ENCODE assay signal across 8 cellular contexts in the genomic region with DNA sequence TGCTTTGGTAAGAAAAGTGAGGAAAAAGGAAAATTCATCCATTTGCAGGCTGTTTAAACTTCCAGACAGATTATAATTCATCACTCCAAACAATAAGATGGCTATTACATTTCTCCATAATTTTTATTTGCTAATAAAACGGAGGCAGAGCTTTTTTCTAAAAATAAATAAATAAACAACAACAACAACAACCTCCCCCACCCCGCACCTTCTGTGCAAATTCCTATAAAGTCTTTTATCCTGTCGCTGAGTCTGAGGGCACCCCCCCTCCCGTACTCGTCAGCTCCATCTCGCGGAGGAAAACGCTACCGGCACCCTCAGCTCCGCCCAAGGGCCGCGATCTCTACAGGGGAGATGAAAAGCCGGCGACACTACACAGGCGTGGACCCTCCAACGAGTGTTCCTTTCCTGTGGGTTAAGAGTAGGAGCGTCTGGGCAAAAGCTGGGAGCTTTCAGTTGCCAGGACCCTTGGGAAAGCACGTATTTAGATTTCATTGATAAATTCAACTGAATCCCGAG. TPM values are rescaled to one million over a fixed set of nuclear protein-coding genes. Genes with fewer than 3 reads are reported as not detected.
DNase-seq lines count a peak whose midpoint lies in the region; ATAC-seq, FAIRE-seq and TF ChIP-seq lines count a peak whose summit lies in the region.

No MANE protein-coding gene starts in this region.

- H3K9me3 ChIP-seq in HepG2 (ENCODE audit: low read length) = no peaks in the 10 kb centered on the region

- H3K36me3 Mint-ChIP-seq in dendritic cell treated with granulocyte-macrophage colony-stimulating factor and Interleukin-4, amounts not matched to agents 40 ng/mL and 50 ng/mL, for 4 days (ENCODE audit: low read depth) = peaks cover 14% of the 10 kb centered on the region

- CTCF ChIA-PET in HepG2 (lab: Yijun Ruan, JAX; ENCODE audit: low intra/inter-chr PET ratio, low total read pairs) = interaction anchor here (1.7 kb wide), 1 partner anchor 137 kb away, joined by 19 read pairs; a partner anchor contains a TSS

- in situ Hi-C loops in HepG2 (cut with HindIII; ENCODE audit: extremely low pct_ligation_motif_present, low pct_unique_long_range_greater_than_20kb) = loop anchor here (10.0 kb wide), 1 partner anchor 141 kb away; a partner anchor contains a TSS

- H4K20me1 ChIP-seq in HepG2 (ENCODE audit: insufficient read depth, low read length) = peaks cover 4% of the 10 kb centered on the region; the same call in 1 of the 2 replicates

- peak overlapping the region; percentile 92 for H3K4me3 ChIP-seq in HepG2 (replicated peaks in 1 of 3; ENCODE audit: insufficient read depth in 1 of 3, low read depth in 2 of 3, low read length in 3 of 3)

- H3K27me3 ChIP-seq in HepG2 (ENCODE audit: control insufficient read depth in 1 of 2, insufficient read depth in 2 of 2, low read length in 2 of 2) = no peaks in the 10 kb centered on the region

- H3K4me1 Mint-ChIP-seq in dendritic cell treated with granulocyte-macrophage colony-stimulating factor and Interleukin-4, amounts not matched to agents 40 ng/mL and 50 ng/mL, for 4 days (ENCODE audit: low read depth) = peaks cover 16% of the 10 kb centered on the region

- TF ChIP-seq RAD21 in HepG2 (CRISPR knock-in tag; IDR thresholded peaks at IDR 0.05) = peak; percentile 60

- TF ChIP-seq EP300 in HepG2 (IDR thresholded peaks at IDR 0.05; ENCODE audit: low read depth in 2 of 2, low read length in 2 of 2) (no peak), HepG2 (CRISPR knock-in tag; IDR thresholded peaks at IDR 0.05; ENCODE audit: borderline replicate concordance) (no peak)

- no peaks in the 10 kb centered on the region for H3K27me3 Mint-ChIP-seq in dendritic cell treated with granulocyte-macrophage colony-stimulating factor and Interleukin-4, amounts not matched to agents 40 ng/mL and 50 ng/mL, for 4 days

- H3K4me2 ChIP-seq in HepG2 (ENCODE audit: low read depth, low read length) = peak overlapping the region; percentile 86

- BruUV-seq in HepG2 (replicated peaks; lab: Mats Ljungman, UMichigan) = no TSS peak

- no peak for FAIRE-seq in HepG2 (lab: Jason Lieb, UNC)

- no peak for TF ChIP-seq POLR2A in HepG2 (IDR thresholded peaks at IDR 0.05; ENCODE audit: insufficient read depth in 1 of 2, low read depth in 2 of 2, low read length in 2 of 2)

- peaks cover 25% of the 10 kb centered on the region for H3K4me1 ChIP-seq in HepG2 (ENCODE audit: insufficient read depth, low read length)

- ATAC-seq in GM19351 (IDR thresholded peaks at IDR 0.05; ENCODE audit: unreplicated experiment) = peak; percentile 53
- ATAC-seq in HG03521 (IDR thresholded peaks at IDR 0.05; ENCODE audit: unreplicated experiment) = peak; percentile 39
- peak; percentile 85 for ATAC-seq in HepG2

- H3K9ac ChIP-seq in HepG2 (ENCODE audit: insufficient read depth, low read depth, low read length) = peak overlapping the region; percentile 50; the same call in 1 of the 2 replicates

- H3K27ac Mint-ChIP-seq in dendritic cell treated with granulocyte-macrophage colony-stimulating factor and Interleukin-4, amounts not matched to agents 40 ng/mL and 50 ng/mL, for 4 days = peak overlapping the region; percentile 99

- peak; percentile 88 for TF ChIP-seq CTCF in HepG2 (CRISPR knock-in tag; IDR thresholded peaks at IDR 0.05)

- no peaks in the 10 kb centered on the region for H3K36me3 ChIP-seq in HepG2 (replicated peaks in 1 of 2; ENCODE audit: control insufficient read depth in 1 of 2, insufficient read depth in 2 of 2, low read length in 2 of 2)

- H2AFZ ChIP-seq in HepG2 (ENCODE audit: low read length) = peak overlapping the region; percentile 89

- POLR2A ChIA-PET in HepG2 (lab: Yijun Ruan, JAX) = interaction anchor here (0.9 to 1.4 kb wide), 3 partner anchors 137 to 230 kb away, joined by 4 to 8 read pairs (median 6); a partner anchor contains a TSS

- no peaks in the 10 kb centered on the region for H3K9me3 Mint-ChIP-seq in dendritic cell treated with granulocyte-macrophage colony-stimulating factor and Interleukin-4, amounts not matched to agents 40 ng/mL and 50 ng/mL, for 4 days

- WGBS in HepG2 (ENCODE audit: low lambda C conversion rate) = under 1% methylated on average over 16 of the region's 19 CpGs

- peak overlapping the region; percentile 47 for H3K27ac ChIP-seq in HepG2 (ENCODE audit: extremely low read length, insufficient read depth, low read length)

- intact Hi-C loops in dendritic cell treated with granulocyte-macrophage colony-stimulating factor and Interleukin-4, amounts not matched to agents 40 ng/mL and 50 ng/mL, for 4 days (cut with micrococcal nuclease) = loop anchor here (1.0 to 5.0 kb wide), 4 partner anchors 11 to 572 kb away; a partner anchor contains a TSS
- intact Hi-C loops in HepG2 (cut with micrococcal nuclease; ENCODE audit: unreplicated experiment) = loop anchor here (1.0 to 10.0 kb wide), 3 partner anchors 137 to 571 kb away; a partner anchor contains a TSS

- peaks cover 30% of the 10 kb centered on the region for H3K79me2 ChIP-seq in HepG2 (ENCODE audit: insufficient read depth, low read length)

- DNase-seq in AG20443 (ENCODE audit: low spot score) = peak; percentile 90
- DNase-seq in NCI-H748 (lab: John Stamatoyannopoulos, UW; ENCODE audit: unreplicated experiment) = peak; percentile 87
- peak; percentile 78 to 82 for DNase-seq in activated CD4-positive, alpha-beta T cell treated with anti-CD3 and anti-CD28 coated beads, Interleukin-2, amount 50 U/mL, for 4 hours
- DNase-seq in HepG2 (ENCODE audit: low spot score) = peak; percentile 67
- peak; percentile 84 for DNase-seq in stimulated activated CD4-positive, alpha-beta T cell treated with anti-CD3 and anti-CD28 coated beads, Interleukin-4, amount 100 ng/mL, for 1 hour

- H3K4me3 Mint-ChIP-seq in dendritic cell treated with granulocyte-macrophage colony-stimulating factor and Interleukin-4, amounts not matched to agents 40 ng/mL and 50 ng/mL, for 4 days = peak overlapping the region; percentile 86

TF ChIP-seq in HepG2, 621 proteins besides CTCF, POLR2A, EP300 and RAD21 (continues in another document):
- TF ChIP-seq ATF7 (IDR thresholded peaks at IDR 0.05) (no peak), ATF7 (CRISPR knock-in tag; IDR thresholded peaks at IDR 0.05) (no peak), HNRNPH1 (optimal IDR thresholded peaks at IDR 0.05; ENCODE audit: low read depth, low read length) (no peak), AGO1 (IDR thresholded peaks at IDR 0.05; ENCODE audit: low read depth, low read length, poor library complexity, severe bottlenecking) (no peak), ZFX (CRISPR knock-in tag; IDR thresholded peaks at IDR 0.05; ENCODE audit: low read depth) (peak; percentile 17; the same call in 1 of the 2 replicates), ZNF775 (CRISPR knock-in tag; IDR thresholded peaks at IDR 0.05; ENCODE audit: borderline replicate concordance) (no peak), ZNF3 (CRISPR knock-in tag; IDR thresholded peaks at IDR 0.05) (no peak), DNMT3B (CRISPR knock-in tag; conservative IDR thresholded peaks at IDR 0.05) (no peak), KDM2A (CRISPR knock-in tag; IDR thresholded peaks at IDR 0.05; ENCODE audit: borderline replicate concordance, low read depth) (peak; percentile 58), SIN3A (IDR thresholded peaks at IDR 0.05; ENCODE audit: borderline replicate concordance, low read depth, low read length) (0 out of 2 replicates have a peak, but pooled peaks have one; percentile 31)
- TF ChIP-seq, protein P1, sequence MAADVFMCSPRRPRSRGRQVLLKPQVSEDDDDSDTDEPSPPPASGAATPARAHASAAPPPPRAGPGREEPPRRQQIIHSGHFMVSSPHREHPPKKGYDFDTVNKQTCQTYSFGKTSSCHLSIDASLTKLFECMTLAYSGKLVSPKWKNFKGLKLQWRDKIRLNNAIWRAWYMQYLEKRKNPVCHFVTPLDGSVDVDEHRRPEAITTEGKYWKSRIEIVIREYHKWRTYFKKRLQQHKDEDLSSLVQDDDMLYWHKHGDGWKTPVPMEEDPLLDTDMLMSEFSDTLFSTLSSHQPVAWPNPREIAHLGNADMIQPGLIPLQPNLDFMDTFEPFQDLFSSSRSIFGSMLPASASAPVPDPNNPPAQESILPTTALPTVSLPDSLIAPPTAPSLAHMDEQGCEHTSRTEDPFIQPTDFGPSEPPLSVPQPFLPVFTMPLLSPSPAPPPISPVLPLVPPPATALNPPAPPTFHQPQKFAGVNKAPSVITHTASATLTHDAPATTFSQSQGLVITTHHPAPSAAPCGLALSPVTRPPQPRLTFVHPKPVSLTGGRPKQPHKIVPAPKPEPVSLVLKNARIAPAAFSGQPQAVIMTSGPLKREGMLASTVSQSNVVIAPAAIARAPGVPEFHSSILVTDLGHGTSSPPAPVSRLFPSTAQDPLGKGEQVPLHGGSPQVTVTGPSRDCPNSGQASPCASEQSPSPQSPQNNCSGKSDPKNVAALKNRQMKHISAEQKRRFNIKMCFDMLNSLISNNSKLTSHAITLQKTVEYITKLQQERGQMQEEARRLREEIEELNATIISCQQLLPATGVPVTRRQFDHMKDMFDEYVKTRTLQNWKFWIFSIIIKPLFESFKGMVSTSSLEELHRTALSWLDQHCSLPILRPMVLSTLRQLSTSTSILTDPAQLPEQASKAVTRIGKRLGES (CRISPR knock-in tag; IDR thresholded peaks at IDR 0.05; ENCODE audit: borderline replicate concordance) = no peak

RNA-seq across cellular contexts. Expression of a gene that starts 1.0 kb away (rescaled TPM):
- total RNA-seq in HepG2 (2016; rRNA removed; fragmentation: Illumina TruSeq; extraction: Trizol) = 61.6 and 84.3 TPM in 2 replicates
- total RNA-seq in HepG2 (2016; cell fraction: cytosol; rRNA removed; fragmentation: Illumina TruSeq; extraction: Trizol; ENCODE audit: low read depth) = 17.6 and 23.7 TPM in 2 replicates
- 60.7 and 84.6 TPM in 2 replicates for total RNA-seq in HepG2 (2016; cell fraction: insoluble cytoplasmic fraction; rRNA removed; fragmentation: Illumina TruSeq; extraction: Trizol)
- total RNA-seq in HepG2 (2016; cell fraction: membrane; rRNA removed; fragmentation: Illumina TruSeq; extraction: Trizol) = 41.4 and 48.2 TPM in 2 replicates
- 107 and 136 TPM in 2 replicates for total RNA-seq in HepG2 (2016; cell fraction: nucleus; rRNA removed; fragmentation: Illumina TruSeq; extraction: Trizol)
- 65.8 and 93.6 TPM in 2 replicates for polyA plus RNA-seq in HepG2 (2011; rRNA removed)
- polyA plus RNA-seq in HepG2 (2011; cell fraction: cytosol; rRNA removed) = 60.4 and 102 TPM in 2 replicates
- 27.5 and 41.2 TPM in 2 replicates for polyA plus RNA-seq in HepG2 (2011; cell fraction: nucleus; rRNA removed)
- 108 TPM in 2 replicates for polyA plus RNA-seq in HepG2 (2012)
- polyA plus RNA-seq in HepG2 (2016; cell fraction: cytosol; fragmentation: Illumina TruSeq; extraction: Trizol; ENCODE audit: low read depth) = 33.3 and 33.4 TPM in 2 replicates
- polyA plus RNA-seq in HepG2 (2016; cell fraction: insoluble cytoplasmic fraction; fragmentation: Illumina TruSeq; extraction: Trizol; ENCODE audit: low read depth) = 90.6 and 101 TPM in 2 replicates
- polyA plus RNA-seq in HepG2 (2016; cell fraction: membrane; fragmentation: Illumina TruSeq; extraction: Trizol; ENCODE audit: low read depth) = 46.3 and 50.2 TPM in 2 replicates
- 276 and 302 TPM in 2 replicates for polyA plus RNA-seq in HepG2 (2016; cell fraction: nucleus; fragmentation: Illumina TruSeq; extraction: Trizol; ENCODE audit: insufficient read depth, low read depth)
- 36.0 and 221 TPM in 2 replicates for polyA minus RNA-seq in HepG2 (2011; rRNA and poly(A)+ RNA removed; ENCODE audit: low replicate concordance)
- 33.3 and 35.0 TPM in 2 replicates for polyA minus RNA-seq in HepG2 (2011; cell fraction: cytosol; rRNA and poly(A)+ RNA removed)
- 20.1 and 20.8 TPM in 2 replicates for polyA minus RNA-seq in HepG2 (2011; cell fraction: nucleus; rRNA and poly(A)+ RNA removed)

Comparison
In these comparisons a context has a peak if more than half of its experiments do, and no peak if none do; other contexts are left out.
1. Peak in every context shown above with its lines: DNase-seq, ATAC-seq, H3K4me3 ChIP-seq and H3K27ac ChIP-seq.